Comparison of ENCODE assay signal across 1 cellular context in the genomic region with DNA sequence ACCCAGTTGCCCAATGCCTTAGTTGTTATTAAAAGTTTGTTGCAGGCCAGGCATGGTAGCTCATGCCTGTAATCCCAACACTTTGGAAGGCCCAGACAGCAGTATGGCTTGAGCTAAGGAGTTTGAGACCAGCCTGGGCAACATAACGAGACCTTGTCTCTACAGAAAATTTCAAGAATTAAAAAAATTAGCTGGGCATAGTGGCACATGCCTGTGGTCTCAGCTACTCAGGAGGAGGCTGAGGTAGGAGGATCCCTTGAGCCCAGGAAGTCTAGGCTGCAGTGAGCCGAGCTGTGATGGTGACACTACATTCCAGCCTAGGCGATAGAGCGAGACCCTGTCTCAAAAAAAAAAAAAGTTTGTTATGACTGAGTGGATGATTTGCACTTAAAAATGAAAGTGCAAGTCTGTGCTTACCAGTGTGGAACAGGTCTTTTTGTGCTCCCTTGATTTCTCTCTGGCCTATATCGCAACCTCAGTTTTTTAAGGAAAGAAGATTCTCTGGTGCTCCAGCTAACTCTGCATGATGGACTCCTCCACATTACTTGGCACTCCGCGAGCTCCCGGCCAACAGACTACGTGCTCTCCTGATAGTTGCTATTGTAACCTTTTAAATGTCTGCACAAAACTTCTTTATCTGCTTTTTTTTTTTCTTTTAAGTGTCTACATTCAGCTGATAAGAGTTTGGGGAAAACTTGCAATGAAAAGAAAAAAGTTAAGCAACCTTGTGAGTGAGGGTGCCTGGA.
TF ChIP-seq lines count a peak whose summit lies in the region.

No MANE protein-coding gene starts in this region.

TF ChIP-seq in K562, 482 proteins besides CTCF, POLR2A, EP300 and RAD21 (continued from another document and continues in another):
- TF ChIP-seq, protein P1, sequence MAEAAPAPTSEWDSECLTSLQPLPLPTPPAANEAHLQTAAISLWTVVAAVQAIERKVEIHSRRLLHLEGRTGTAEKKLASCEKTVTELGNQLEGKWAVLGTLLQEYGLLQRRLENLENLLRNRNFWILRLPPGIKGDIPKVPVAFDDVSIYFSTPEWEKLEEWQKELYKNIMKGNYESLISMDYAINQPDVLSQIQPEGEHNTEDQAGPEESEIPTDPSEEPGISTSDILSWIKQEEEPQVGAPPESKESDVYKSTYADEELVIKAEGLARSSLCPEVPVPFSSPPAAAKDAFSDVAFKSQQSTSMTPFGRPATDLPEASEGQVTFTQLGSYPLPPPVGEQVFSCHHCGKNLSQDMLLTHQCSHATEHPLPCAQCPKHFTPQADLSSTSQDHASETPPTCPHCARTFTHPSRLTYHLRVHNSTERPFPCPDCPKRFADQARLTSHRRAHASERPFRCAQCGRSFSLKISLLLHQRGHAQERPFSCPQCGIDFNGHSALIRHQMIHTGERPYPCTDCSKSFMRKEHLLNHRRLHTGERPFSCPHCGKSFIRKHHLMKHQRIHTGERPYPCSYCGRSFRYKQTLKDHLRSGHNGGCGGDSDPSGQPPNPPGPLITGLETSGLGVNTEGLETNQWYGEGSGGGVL (CRISPR knock-in tag; IDR thresholded peaks at IDR 0.05), result no peak
- TF ChIP-seq, protein P2, sequence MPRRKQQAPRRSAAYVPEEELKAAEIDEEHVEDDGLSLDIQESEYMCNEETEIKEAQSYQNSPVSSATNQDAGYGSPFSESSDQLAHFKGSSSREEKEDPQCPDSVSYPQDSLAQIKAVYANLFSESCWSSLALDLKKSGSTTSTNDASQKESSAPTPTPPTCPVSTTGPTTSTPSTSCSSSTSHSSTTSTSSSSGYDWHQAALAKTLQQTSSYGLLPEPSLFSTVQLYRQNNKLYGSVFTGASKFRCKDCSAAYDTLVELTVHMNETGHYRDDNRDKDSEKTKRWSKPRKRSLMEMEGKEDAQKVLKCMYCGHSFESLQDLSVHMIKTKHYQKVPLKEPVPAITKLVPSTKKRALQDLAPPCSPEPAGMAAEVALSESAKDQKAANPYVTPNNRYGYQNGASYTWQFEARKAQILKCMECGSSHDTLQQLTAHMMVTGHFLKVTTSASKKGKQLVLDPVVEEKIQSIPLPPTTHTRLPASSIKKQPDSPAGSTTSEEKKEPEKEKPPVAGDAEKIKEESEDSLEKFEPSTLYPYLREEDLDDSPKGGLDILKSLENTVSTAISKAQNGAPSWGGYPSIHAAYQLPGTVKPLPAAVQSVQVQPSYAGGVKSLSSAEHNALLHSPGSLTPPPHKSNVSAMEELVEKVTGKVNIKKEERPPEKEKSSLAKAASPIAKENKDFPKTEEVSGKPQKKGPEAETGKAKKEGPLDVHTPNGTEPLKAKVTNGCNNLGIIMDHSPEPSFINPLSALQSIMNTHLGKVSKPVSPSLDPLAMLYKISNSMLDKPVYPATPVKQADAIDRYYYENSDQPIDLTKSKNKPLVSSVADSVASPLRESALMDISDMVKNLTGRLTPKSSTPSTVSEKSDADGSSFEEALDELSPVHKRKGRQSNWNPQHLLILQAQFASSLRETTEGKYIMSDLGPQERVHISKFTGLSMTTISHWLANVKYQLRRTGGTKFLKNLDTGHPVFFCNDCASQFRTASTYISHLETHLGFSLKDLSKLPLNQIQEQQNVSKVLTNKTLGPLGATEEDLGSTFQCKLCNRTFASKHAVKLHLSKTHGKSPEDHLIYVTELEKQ (CRISPR knock-in tag; IDR thresholded peaks at IDR 0.05), result no peak
- no peak for TF ChIP-seq ZNF395 (CRISPR knock-in tag; IDR thresholded peaks at IDR 0.05)
- TF ChIP-seq ATF1 (CRISPR knock-in tag; IDR thresholded peaks at IDR 0.05), result no peak
- TF ChIP-seq ATF1 (tag; IDR thresholded peaks at IDR 0.05), result peak; percentile 28; the same call in 1 of the 2 replicates
- no peak for TF ChIP-seq STAG1 (CRISPR knock-in tag; IDR thresholded peaks at IDR 0.05; ENCODE audit: borderline replicate concordance)
- TF ChIP-seq GABPB1 (CRISPR knock-in tag; IDR thresholded peaks at IDR 0.05), result 0 out of 2 replicates have a peak, but pooled peaks have one; percentile 27
- TF ChIP-seq CHD4 (IDR thresholded peaks at IDR 0.05; ENCODE audit: insufficient read depth, insufficient replicate concordance, low read depth, low read length, poor library complexity, severe bottlenecking), result no peak
- TF ChIP-seq RFX1 (IDR thresholded peaks at IDR 0.05), result peak; percentile 54
- TF ChIP-seq JUND (IDR thresholded peaks at IDR 0.05; ENCODE audit: borderline replicate concordance, low read depth, low read length), result no peak
- 0 out of 3 replicates have a peak, but pooled peaks have one; percentile 18 for TF ChIP-seq JUND (tag; IDR thresholded peaks at IDR 0.05; ENCODE audit: borderline replicate concordance, low read depth, low read length)
- peak; percentile 49; the same call in 1 of the 2 replicates for TF ChIP-seq ADNP (tag; IDR thresholded peaks at IDR 0.05)
- no peak for TF ChIP-seq KLF6 (CRISPR knock-in tag; IDR thresholded peaks at IDR 0.05; ENCODE audit: borderline replicate concordance)
- TF ChIP-seq LCOR (CRISPR knock-in tag; IDR thresholded peaks at IDR 0.05), result 0 out of 2 replicates have a peak, but pooled peaks have one; percentile 19
- TF ChIP-seq ZNF431 (CRISPR knock-in tag; IDR thresholded peaks at IDR 0.05), result no peak
- TF ChIP-seq TOE1 (IDR thresholded peaks at IDR 0.05; ENCODE audit: borderline replicate concordance), result no peak
- no peak for TF ChIP-seq TOE1 (CRISPR knock-in tag; IDR thresholded peaks at IDR 0.05; ENCODE audit: borderline replicate concordance, low read depth)
- TF ChIP-seq FOXA3 (CRISPR knock-in tag; conservative IDR thresholded peaks at IDR 0.05 in 1 of 2, IDR thresholded peaks at IDR 0.05 in 1 of 2), result no peak
- TF ChIP-seq KHSRP (IDR thresholded peaks at IDR 0.05), result no peak
- TF ChIP-seq FOSL1 (tag; conservative IDR thresholded peaks at IDR 0.05), result no peak
- TF ChIP-seq NCOA1 (IDR thresholded peaks at IDR 0.05; ENCODE audit: low read depth), result no peak
- TF ChIP-seq CEBPB (tag; IDR thresholded peaks at IDR 0.05), result peak; percentile 80; the same call in 1 of the 2 replicates
- TF ChIP-seq TSC22D4 (tag; IDR thresholded peaks at IDR 0.05), result no peak
- peak; percentile 42 for TF ChIP-seq CXXC5 (CRISPR knock-in tag; IDR thresholded peaks at IDR 0.05)
- TF ChIP-seq, protein P3, sequence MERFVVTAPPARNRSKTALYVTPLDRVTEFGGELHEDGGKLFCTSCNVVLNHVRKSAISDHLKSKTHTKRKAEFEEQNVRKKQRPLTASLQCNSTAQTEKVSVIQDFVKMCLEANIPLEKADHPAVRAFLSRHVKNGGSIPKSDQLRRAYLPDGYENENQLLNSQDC (CRISPR knock-in tag; IDR thresholded peaks at IDR 0.05), result 0 out of 2 replicates have a peak, but pooled peaks have one; percentile 36
- TF ChIP-seq CREM (IDR thresholded peaks at IDR 0.05; ENCODE audit: low read depth), result peak; percentile 20; the same call in 1 of the 2 replicates
- no peak for TF ChIP-seq CTBP1 (IDR thresholded peaks at IDR 0.05; ENCODE audit: borderline replicate concordance)
- TF ChIP-seq, protein P4, sequence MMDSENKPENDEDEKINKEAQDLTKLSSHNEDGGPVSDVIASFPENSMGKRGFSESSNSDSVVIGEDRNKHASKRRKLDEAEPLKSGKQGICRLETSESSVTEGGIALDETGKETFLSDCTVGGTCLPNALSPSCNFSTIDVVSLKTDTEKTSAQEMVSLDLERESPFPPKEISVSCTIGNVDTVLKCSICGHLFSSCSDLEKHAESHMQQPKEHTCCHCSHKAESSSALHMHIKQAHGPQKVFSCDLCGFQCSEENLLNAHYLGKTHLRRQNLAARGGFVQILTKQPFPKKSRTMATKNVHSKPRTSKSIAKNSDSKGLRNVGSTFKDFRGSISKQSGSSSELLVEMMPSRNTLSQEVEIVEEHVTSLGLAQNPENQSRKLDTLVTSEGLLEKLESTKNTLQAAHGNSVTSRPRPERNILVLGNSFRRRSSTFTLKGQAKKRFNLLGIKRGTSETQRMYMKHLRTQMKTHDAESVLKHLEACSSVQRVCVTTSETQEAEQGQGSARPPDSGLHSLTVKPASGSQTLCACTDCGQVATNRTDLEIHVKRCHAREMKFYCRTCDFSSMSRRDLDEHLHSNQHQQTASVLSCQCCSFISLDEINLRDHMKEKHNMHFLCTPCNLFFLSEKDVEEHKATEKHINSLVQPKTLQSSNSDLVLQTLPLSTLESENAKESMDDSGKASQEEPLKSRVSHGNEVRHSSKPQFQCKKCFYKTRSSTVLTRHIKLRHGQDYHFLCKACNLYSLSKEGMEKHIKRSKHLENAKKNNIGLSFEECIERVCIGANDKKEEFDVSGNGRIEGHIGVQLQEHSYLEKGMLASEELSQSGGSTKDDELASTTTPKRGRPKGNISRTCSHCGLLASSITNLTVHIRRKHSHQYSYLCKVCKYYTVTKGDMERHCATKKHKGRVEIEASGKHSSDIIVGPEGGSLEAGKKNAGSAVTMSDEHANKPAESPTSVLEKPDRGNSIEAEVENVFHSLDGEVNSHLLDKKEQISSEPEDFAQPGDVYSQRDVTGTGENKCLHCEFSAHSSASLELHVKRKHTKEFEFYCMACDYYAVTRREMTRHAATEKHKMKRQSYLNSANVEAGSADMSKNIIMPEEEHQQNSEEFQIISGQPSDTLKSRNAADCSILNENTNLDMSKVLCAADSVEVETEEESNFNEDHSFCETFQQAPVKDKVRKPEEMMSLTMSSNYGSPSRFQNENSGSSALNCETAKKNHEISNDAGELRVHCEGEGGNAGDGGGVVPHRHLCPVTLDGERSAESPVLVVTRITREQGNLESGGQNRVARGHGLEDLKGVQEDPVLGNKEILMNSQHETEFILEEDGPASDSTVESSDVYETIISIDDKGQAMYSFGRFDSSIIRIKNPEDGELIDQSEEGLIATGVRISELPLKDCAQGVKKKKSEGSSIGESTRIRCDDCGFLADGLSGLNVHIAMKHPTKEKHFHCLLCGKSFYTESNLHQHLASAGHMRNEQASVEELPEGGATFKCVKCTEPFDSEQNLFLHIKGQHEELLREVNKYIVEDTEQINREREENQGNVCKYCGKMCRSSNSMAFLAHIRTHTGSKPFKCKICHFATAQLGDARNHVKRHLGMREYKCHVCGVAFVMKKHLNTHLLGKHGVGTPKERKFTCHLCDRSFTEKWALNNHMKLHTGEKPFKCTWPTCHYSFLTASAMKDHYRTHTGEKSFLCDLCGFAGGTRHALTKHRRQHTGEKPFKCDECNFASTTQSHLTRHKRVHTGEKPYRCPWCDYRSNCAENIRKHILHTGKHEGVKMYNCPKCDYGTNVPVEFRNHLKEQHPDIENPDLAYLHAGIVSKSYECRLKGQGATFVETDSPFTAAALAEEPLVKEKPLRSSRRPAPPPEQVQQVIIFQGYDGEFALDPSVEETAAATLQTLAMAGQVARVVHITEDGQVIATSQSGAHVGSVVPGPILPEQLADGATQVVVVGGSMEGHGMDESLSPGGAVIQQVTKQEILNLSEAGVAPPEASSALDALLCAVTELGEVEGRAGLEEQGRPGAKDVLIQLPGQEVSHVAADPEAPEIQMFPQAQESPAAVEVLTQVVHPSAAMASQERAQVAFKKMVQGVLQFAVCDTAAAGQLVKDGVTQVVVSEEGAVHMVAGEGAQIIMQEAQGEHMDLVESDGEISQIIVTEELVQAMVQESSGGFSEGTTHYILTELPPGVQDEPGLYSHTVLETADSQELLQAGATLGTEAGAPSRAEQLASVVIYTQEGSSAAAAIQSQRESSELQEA (IDR thresholded peaks at IDR 0.05; ENCODE audit: low read depth), result no peak
- no peak for TF ChIP-seq ZNF518B (CRISPR knock-in tag; IDR thresholded peaks at IDR 0.05)
- TF ChIP-seq TAF15 (IDR thresholded peaks at IDR 0.05; ENCODE audit: low read depth, low read length), result no peak
- no peak for TF ChIP-seq MTA2 (IDR thresholded peaks at IDR 0.05; ENCODE audit: low read depth)
- no peak for TF ChIP-seq ZNF134 (CRISPR knock-in tag; conservative IDR thresholded peaks at IDR 0.05)
- no peak for TF ChIP-seq ZNF253 (CRISPR knock-in tag; conservative IDR thresholded peaks at IDR 0.05)
- TF ChIP-seq ZZZ3 (IDR thresholded peaks at IDR 0.05), result no peak
- no peak for TF ChIP-seq KLF1 (tag; IDR thresholded peaks at IDR 0.05)
- TF ChIP-seq NCOR1 (IDR thresholded peaks at IDR 0.05), result no peak
- no peak for TF ChIP-seq GTF2E2 (tag; IDR thresholded peaks at IDR 0.05)
- no peak for TF ChIP-seq HDAC1 (IDR thresholded peaks at IDR 0.05)
- no peak for TF ChIP-seq ETS2 (tag; IDR thresholded peaks at IDR 0.05; ENCODE audit: borderline replicate concordance, poor library complexity, severe bottlenecking)
- 0 out of 2 replicates have a peak, but pooled peaks have one; percentile 11 for TF ChIP-seq SMAD4 (CRISPR knock-in tag; conservative IDR thresholded peaks at IDR 0.05)
